19 cellular contexts compared by ENCODE assay signal in genomic region chr17:46088595-46088994, GRCh38.
"Had no signal": no experiment of that assay in that cellular context is flagged by ENCODE, and none has a peak within 500 bp of the region (broad histone marks: within the 10 kb centered on the region; RNA-seq: fewer than 3 reads in every experiment).

No MANE protein-coding gene starts in this region.

- H3K36me3 ChIP-seq: breast epithelium, uterus had no signal

- H3K27ac ChIP-seq: breast epithelium, esophagus squamous epithelium, spleen, uterus had no signal

- H3K36me3 Mint-ChIP-seq: natural killer cell treated with Interleukin-12 subunit alpha and Interleukin-12 subunit beta and Interleukin-15 and Interleukin-18, amount 100 ng/mL, for 72 hours had no signal

- H3K27me3 ChIP-seq: breast epithelium, esophagus squamous epithelium, spleen, uterus had no signal

- H3K4me3 Mint-ChIP-seq: activated CD8-positive, alpha-beta memory T cell treated with anti-CD3 and anti-CD28 coated beads, Interleukin-2, amount 10 ng/mL, durations not matched to agents 7 days and 5 days; natural killer cell treated with Interleukin-12 subunit alpha and Interleukin-12 subunit beta and Interleukin-15 and Interleukin-18, amount 100 ng/mL, for 72 hours had no signal

- H3K27ac Mint-ChIP-seq: activated CD8-positive, alpha-beta memory T cell treated with anti-CD3 and anti-CD28 coated beads, Interleukin-2, amount 10 ng/mL, durations not matched to agents 7 days and 5 days had no signal

- H3K4me1 ChIP-seq: breast epithelium had no signal

- H3K27me3 Mint-ChIP-seq: activated CD8-positive, alpha-beta memory T cell treated with anti-CD3 and anti-CD28 coated beads, Interleukin-2, amount 10 ng/mL, durations not matched to agents 7 days and 5 days; natural killer cell treated with Interleukin-12 subunit alpha and Interleukin-12 subunit beta and Interleukin-15 and Interleukin-18, amount 100 ng/mL, for 72 hours had no signal

- ATAC-seq: activated CD8-positive, alpha-beta memory T cell treated with anti-CD3 and anti-CD28 coated beads, Interleukin-2, amount 10 ng/mL, durations not matched to agents 7 days and 5 days; mucosa of descending colon; natural killer cell treated with Interleukin-12 subunit alpha and Interleukin-12 subunit beta and Interleukin-15 and Interleukin-18, amount 100 ng/mL, for 72 hours; sciatic nerve; SK-N-SH treated with all-trans-retinoic acid at 6 μM for 48 hours had no signal

- H3K9me3 Mint-ChIP-seq: natural killer cell treated with Interleukin-12 subunit alpha and Interleukin-12 subunit beta and Interleukin-15 and Interleukin-18, amount 100 ng/mL, for 72 hours had no signal

- DNase-seq: activated CD4-positive, alpha-beta T cell treated with anti-CD3 and anti-CD28 coated beads, Interleukin-2, amount 50 U/mL, for 1 hour; activated CD4-positive, CD25-positive, alpha-beta regulatory T cell; activated CD8-positive, alpha-beta memory T cell treated with anti-CD3 and anti-CD28 coated beads, Interleukin-2, amount 10 ng/mL, durations not matched to agents 7 days and 5 days; activated naive CD4-positive, alpha-beta T cell treated with anti-CD3 and anti-CD28 coated beads, Interleukin-2, amount 50 U/mL, for 16 hours; anterior cingulate cortex; esophagus squamous epithelium; foreskin fibroblast; glutamatergic neuron; mucosa of descending colon; occipital lobe; psoas muscle; spleen; stimulated activated CD4-positive, alpha-beta T cell treated with anti-CD3 and anti-CD28 coated beads, Interleukin-1b, Interleukin-23, amount 100 ng/mL, for 48 hours; T-helper 2 cell; uterus had no signal

- H3K4me3 ChIP-seq: breast epithelium, esophagus squamous epithelium, mucosa of descending colon, psoas muscle, spleen, uterus had no signal

- H3K9me3 ChIP-seq: breast epithelium, esophagus squamous epithelium, mucosa of descending colon, psoas muscle, spleen, uterus had no signal
